In the genomic region with DNA sequence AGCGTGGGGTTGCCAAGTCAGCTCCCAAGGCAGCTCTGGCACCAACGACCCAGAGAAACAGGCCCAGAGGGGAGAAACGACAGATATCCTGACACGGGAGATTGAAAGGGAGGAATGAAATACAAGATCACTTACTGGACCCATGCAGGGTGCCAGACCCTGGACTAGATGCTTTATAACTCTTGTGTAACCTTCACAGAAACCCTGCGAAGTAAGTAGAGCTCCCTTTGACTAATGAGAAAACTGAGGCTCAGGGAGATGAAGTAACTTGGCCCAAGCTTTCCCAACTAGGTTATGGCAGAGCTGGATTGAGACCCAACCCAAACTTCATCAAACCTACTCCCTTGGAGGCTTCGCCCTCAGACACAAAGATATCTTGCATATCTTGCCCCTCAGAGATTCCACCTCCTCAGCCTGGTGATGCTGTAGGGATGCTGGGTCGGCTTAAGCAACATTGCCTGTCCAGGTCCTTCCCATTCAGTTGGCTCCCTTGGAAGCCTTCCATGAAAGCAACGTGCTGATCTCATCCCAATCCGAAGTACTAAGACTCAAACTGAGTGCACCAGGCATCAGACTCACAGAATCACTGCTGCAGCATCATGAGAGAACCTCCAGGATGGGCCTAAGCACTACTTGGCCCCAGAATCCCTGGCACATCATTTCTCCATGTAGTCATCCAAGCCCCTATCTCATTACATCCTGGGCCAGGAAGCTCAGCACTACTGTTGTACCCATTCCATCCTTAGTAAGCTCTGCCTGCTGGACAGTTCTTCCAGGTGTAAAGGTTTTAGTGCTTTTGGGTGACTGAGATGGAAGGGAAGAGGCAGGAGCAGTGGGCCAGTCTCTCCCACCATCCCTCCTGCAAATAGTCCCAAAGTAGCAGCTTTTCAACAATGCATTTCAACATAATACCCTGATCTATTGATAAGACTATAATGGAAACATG, we compare ENCODE assay signal across 9 cellular contexts. TPM values are rescaled to one million over a fixed set of nuclear protein-coding genes. Genes with fewer than 3 reads are reported as not detected.
DNase-seq lines count a peak whose midpoint lies in the region; ATAC-seq and TF ChIP-seq lines count a peak whose summit lies in the region.
"Had no signal": no experiment of that assay in that cellular context is flagged by ENCODE, and none has a peak within 500 bp of the region (broad histone marks: within the 10 kb centered on the region; RNA-seq: fewer than 3 reads in every experiment).

No MANE protein-coding gene starts in this region.

- TF ChIP-seq CTCF in thoracic aorta (IDR thresholded peaks at IDR 0.05): no peak

- H3K4me3 ChIP-seq in thoracic aorta: peak overlapping the region; percentile 77

- H3K27me3 Mint-ChIP-seq in activated naive CD8-positive, alpha-beta T cell treated with anti-CD3 and anti-CD28 coated beads for 36 hours: peaks cover 21% of the 10 kb centered on the region
- H3K27me3 Mint-ChIP-seq in immature natural killer cell (ENCODE audit: low read depth in 3 of 3): peaks cover 8 to 32% (median 10%) of the 10 kb centered on the region in 3 donors

- H3K4me1 ChIP-seq in thoracic aorta (ENCODE audit: control insufficient read depth in 1 of 2, low read depth in 2 of 2): peaks cover 10 to 14% of the 10 kb centered on the region in 2 donors

- H3K9me3 ChIP-seq in thoracic aorta: no peaks in the 10 kb centered on the region

- peaks cover 4% of the 10 kb centered on the region for H3K4me1 Mint-ChIP-seq in activated naive CD8-positive, alpha-beta T cell treated with anti-CD3 and anti-CD28 coated beads for 36 hours
- H3K4me1 Mint-ChIP-seq in immature natural killer cell: peaks cover 10 to 11% of the 10 kb centered on the region in 2 donors

- H3K9me3 Mint-ChIP-seq in activated naive CD8-positive, alpha-beta T cell treated with anti-CD3 and anti-CD28 coated beads for 36 hours: no peaks in the 10 kb centered on the region
- no peaks in the 10 kb centered on the region for H3K9me3 Mint-ChIP-seq in immature natural killer cell

- no peaks in the 10 kb centered on the region for H3K27me3 ChIP-seq in thoracic aorta (replicated peaks; ENCODE audit: insufficient read depth)

- no peaks in the 10 kb centered on the region for H3K36me3 ChIP-seq in thoracic aorta

- H3K4me3 Mint-ChIP-seq in activated naive CD8-positive, alpha-beta T cell treated with anti-CD3 and anti-CD28 coated beads for 36 hours: peak overlapping the region; percentile 38
- peak overlapping the region; percentile 18 to 55 (median 39) for H3K4me3 Mint-ChIP-seq in immature natural killer cell

- H3K27ac Mint-ChIP-seq in activated naive CD8-positive, alpha-beta T cell treated with anti-CD3 and anti-CD28 coated beads for 36 hours: no peak overlapping the region
- H3K27ac Mint-ChIP-seq in immature natural killer cell: no peak overlapping the region

- no peaks in the 10 kb centered on the region for H3K36me3 Mint-ChIP-seq in activated naive CD8-positive, alpha-beta T cell treated with anti-CD3 and anti-CD28 coated beads for 36 hours
- H3K36me3 Mint-ChIP-seq in immature natural killer cell: no peaks in the 10 kb centered on the region

- peak; percentile 36 for DNase-seq in activated CD8-positive, alpha-beta memory T cell treated with anti-CD3 and anti-CD28 coated beads, Interleukin-2, amount 50 U/mL, for 48 hours
- no peak for DNase-seq in activated CD8-positive, alpha-beta memory T cell treated with anti-CD3 and anti-CD28 coated beads for 24 hours
- DNase-seq in activated naive CD8-positive, alpha-beta T cell treated with anti-CD3 and anti-CD28 coated beads for 36 hours: no peak
- DNase-seq in immature natural killer cell (no peak), thoracic aorta (ENCODE audit: low spot score) (no peak), NCI-H2029 (lab: John Stamatoyannopoulos, UW) (no peak), HPDE6-E6E7 (ENCODE audit: extremely low spot score) (no peak)

- H3K27ac ChIP-seq in thoracic aorta: no peak overlapping the region

- no peak for ATAC-seq in thoracic aorta (ENCODE audit: insufficient number of reproducible peaks, low FRiP score, low read depth)
- no peak for ATAC-seq in GM21576 (IDR thresholded peaks at IDR 0.05; ENCODE audit: unreplicated experiment)

RNA-seq across cellular contexts. Expression of gene IGSF9, which starts 1.1 kb away (rescaled TPM):
- total RNA-seq in activated naive CD8-positive, alpha-beta T cell treated with anti-CD3 and anti-CD28 coated beads for 36 hours: under 1 TPM in 1 of 2 experiments, not detected in 1; 0.08 TPM
- polyA plus RNA-seq in immature natural killer cell: not detected
- under 1 TPM in 1 of 2 donors, not detected in 1; 0.99 TPM for total RNA-seq in thoracic aorta

RNA-seq across cellular contexts. Expression of gene SLAMF9, which starts 7.5 kb away (rescaled TPM):
- not detected for total RNA-seq in activated naive CD8-positive, alpha-beta T cell treated with anti-CD3 and anti-CD28 coated beads for 36 hours
- not detected for polyA plus RNA-seq in immature natural killer cell
- not detected for total RNA-seq in thoracic aorta
- total RNA-seq: activated CD8-positive, alpha-beta memory T cell treated with anti-CD3 and anti-CD28 coated beads for 36 hours had no signal

RNA-seq across cellular contexts. Expression of gene TAGLN2, which starts 21.2 kb away (rescaled TPM):
- 100 to 1,000 TPM; 463 to 489 TPM for total RNA-seq in activated naive CD8-positive, alpha-beta T cell treated with anti-CD3 and anti-CD28 coated beads for 36 hours
- polyA plus RNA-seq in immature natural killer cell: 1,000 to 10,000 TPM in 2 of 3 donors, 100 to 1,000 TPM in 1; 660 to 1,369 (median 1,251) TPM
- 100 to 1,000 TPM; 298 to 352 TPM for total RNA-seq in thoracic aorta

RNA-seq across cellular contexts. Expression of gene CFAP45, which starts 46.5 kb away (rescaled TPM):
- total RNA-seq in activated naive CD8-positive, alpha-beta T cell treated with anti-CD3 and anti-CD28 coated beads for 36 hours: under 1 TPM; 0.78 to 0.80 TPM
- under 1 TPM in 1 of 3 donors, not detected in 2; 0.36 TPM for polyA plus RNA-seq in immature natural killer cell
- total RNA-seq in thoracic aorta: 1 to 10 TPM in 1 of 2 donors, under 1 TPM in 1; 0.95 to 2.1 TPM
